In the genomic region with DNA sequence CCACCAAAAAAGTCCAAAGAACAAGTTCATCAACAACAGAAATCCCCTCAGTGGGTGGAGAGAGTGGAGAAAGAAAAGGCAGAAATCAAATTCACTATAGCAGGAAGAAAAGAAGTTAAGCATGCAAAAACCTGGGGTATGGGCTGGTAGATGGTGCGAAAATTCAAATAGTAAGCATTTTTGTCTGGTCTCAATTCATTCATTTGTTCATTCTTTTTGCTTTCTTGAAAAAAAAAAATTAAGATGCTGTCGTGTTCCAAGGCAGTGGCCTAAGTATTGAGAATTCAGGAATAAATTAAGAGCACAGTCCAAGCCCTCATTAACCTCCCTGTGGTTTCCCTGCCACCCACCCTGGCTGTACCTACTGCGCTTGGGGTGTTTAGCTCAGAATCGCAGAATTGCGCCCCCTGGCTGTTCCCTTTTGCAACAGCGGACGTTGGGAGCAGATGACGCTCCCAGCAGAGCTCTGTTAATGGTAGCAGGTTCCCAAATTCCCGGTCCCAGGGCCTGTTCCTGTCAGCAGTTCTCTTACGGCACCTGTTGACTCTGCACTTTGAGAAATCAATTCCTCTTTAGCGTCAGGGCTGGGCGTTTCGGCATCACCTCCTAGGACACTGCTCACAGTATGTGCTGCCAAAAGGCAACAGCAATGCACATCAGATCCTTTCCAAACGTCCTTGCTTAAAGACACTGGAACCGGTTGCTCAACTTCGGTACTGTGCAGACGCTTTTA, we compare ENCODE assay signal across 8 cellular contexts. TPM values are rescaled to one million over a fixed set of nuclear protein-coding genes. Genes with fewer than 3 reads are reported as not detected.
DNase-seq lines count a peak whose midpoint lies in the region; ATAC-seq and TF ChIP-seq lines count a peak whose summit lies in the region.

No MANE protein-coding gene starts in this region.

- H3K4me1 Mint-ChIP-seq in activated T-cell treated with anti-CD3 and anti-CD28 coated beads, Interleukin-2, amount 50 U/mL, for 4 hours (ENCODE audit: low read depth), result peaks cover 2% of the 10 kb centered on the region
- H3K4me1 Mint-ChIP-seq in type B pancreatic cell (ENCODE audit: unreplicated experiment), result peaks cover 14% of the 10 kb centered on the region

- H3K27me3 Mint-ChIP-seq in activated T-cell treated with anti-CD3 and anti-CD28 coated beads, Interleukin-2, amount 50 U/mL, for 4 hours (ENCODE audit: low read depth), result no peaks in the 10 kb centered on the region
- no peaks in the 10 kb centered on the region for H3K27me3 Mint-ChIP-seq in type B pancreatic cell

- H3K9me3 Mint-ChIP-seq in activated T-cell treated with anti-CD3 and anti-CD28 coated beads, Interleukin-2, amount 50 U/mL, for 4 hours, result no peaks in the 10 kb centered on the region
- H3K9me3 Mint-ChIP-seq in type B pancreatic cell, result no peaks in the 10 kb centered on the region

- H3K27ac Mint-ChIP-seq in type B pancreatic cell, result no peak overlapping the region

- no peak overlapping the region for H3K4me3 ChIP-seq in Jurkat, Clone E6-1 (ENCODE audit: low read length)

- peak; percentile 60 for TF ChIP-seq CTCF in type B pancreatic cell (conservative IDR thresholded peaks at IDR 0.05)

- no peaks in the 10 kb centered on the region for H3K36me3 Mint-ChIP-seq in activated T-cell treated with anti-CD3 and anti-CD28 coated beads, Interleukin-2, amount 50 U/mL, for 4 hours (ENCODE audit: insufficient read depth)
- H3K36me3 Mint-ChIP-seq in type B pancreatic cell, result no peaks in the 10 kb centered on the region

- ATAC-seq in activated T-cell treated with anti-CD3 and anti-CD28 coated beads, Interleukin-2, amount 50 U/mL, for 4 hours, result peak; percentile 32 to 49
- peak; percentile 85 for ATAC-seq in left lobe of liver

- H3K4me3 Mint-ChIP-seq in activated T-cell treated with anti-CD3 and anti-CD28 coated beads, Interleukin-2, amount 50 U/mL, for 4 hours, result no peak overlapping the region
- H3K4me3 Mint-ChIP-seq in type B pancreatic cell, result no peak overlapping the region

- DNase-seq in CMK (ENCODE audit: low read depth), result peak; percentile 3
- DNase-seq in Jurkat, Clone E6-1 (ENCODE audit: low read depth, low spot score), result peak; percentile 41
- peak; percentile 53 for DNase-seq in activated T-cell treated with anti-CD3 and anti-CD28 coated beads, Interleukin-2, amount 50 U/mL, for 4 hours
- DNase-seq in left lobe of liver (ENCODE audit: low spot score), result peak; percentile 90
- DNase-seq in type B pancreatic cell (ENCODE audit: extremely low spot score, unreplicated experiment), result no peak
- no peak for DNase-seq in kidney tubule cell (ENCODE audit: low spot score)
- DNase-seq in amygdala (lab: John Stamatoyannopoulos, UW), result no peak
- no peak for DNase-seq in mucosa of gallbladder (ENCODE audit: low spot score)

RNA-seq across cellular contexts. Expression of gene SSX2IP, which starts 34.0 kb away (rescaled TPM):
- 12.6 TPM for polyA plus RNA-seq in Jurkat, Clone E6-1 (2012; ENCODE audit: insufficient read depth, insufficient read length)
- 1 to 10 TPM; 5.7 to 8.7 (median 8.4) TPM for total RNA-seq in activated T-cell treated with anti-CD3 and anti-CD28 coated beads, Interleukin-2, amount 50 U/mL, for 4 hours
- total RNA-seq in left lobe of liver, result 15.8 TPM
- total RNA-seq in type B pancreatic cell (ENCODE audit: low replicate concordance), result 22.2 and 34.0 TPM in 2 replicates
- 22.3 TPM for total RNA-seq in mucosa of gallbladder

Comparison
In these comparisons a context has a peak if more than half of its experiments do, and no peak if none do; other contexts are left out.
1. DNase-seq: peak in CMK (single experiment), Jurkat, Clone E6-1 (single experiment), activated T-cell treated with anti-CD3 and anti-CD28 coated beads, Interleukin-2, amount 50 U/mL, for 4 hours (single experiment) and left lobe of liver (single experiment); none in type B pancreatic cell (single experiment), kidney tubule cell (single experiment), amygdala (0 of 56) and mucosa of gallbladder (single experiment).